In the genomic region with DNA sequence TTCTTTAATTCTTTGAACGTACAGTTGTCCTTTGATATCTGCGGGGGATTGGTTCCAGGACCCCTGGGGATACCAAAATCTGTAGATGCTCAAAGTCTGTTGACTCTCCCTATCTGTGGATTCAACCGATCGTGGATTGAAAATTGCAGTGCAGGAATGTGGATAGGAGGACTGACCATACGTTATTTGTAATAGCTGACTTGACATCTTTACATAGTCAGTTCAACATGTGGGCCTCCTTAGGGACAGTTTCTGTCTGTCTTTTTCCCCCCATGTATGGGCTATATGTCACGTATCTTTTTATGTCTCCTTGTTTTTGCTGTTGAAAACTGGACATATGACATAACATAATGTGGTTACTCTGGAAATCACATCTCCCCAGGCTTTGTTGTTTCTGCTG, we compare ENCODE assay signal across 25 cellular contexts.
DNase-seq lines count a peak whose midpoint lies in the region; ATAC-seq, FAIRE-seq and TF ChIP-seq lines count a peak whose summit lies in the region.
"Had no signal": no experiment of that assay in that cellular context is flagged by ENCODE, and none has a peak within 500 bp of the region (broad histone marks: within the 10 kb centered on the region; RNA-seq: fewer than 3 reads in every experiment).

No MANE protein-coding gene starts in this region.

- in situ Hi-C loops in HepG2 (cut with HindIII; ENCODE audit: extremely low pct_ligation_motif_present, low pct_unique_long_range_greater_than_20kb): no loop called here
- in situ Hi-C loops in IMR-90 (cut with MboI; ENCODE audit: low sequenced_read_pairs): no loop called here
- in situ Hi-C loops in K562 (cut with MboI): no loop called here

- H2BK120ac ChIP-seq in IMR-90 (ENCODE audit: low read depth, low read length): no peak overlapping the region

- H3K4me1 ChIP-seq in HepG2 (ENCODE audit: insufficient read depth, low read length) (peaks cover 21% of the 10 kb centered on the region), right lobe of liver (no peaks in the 10 kb centered on the region), IMR-90 (ENCODE audit: control insufficient read depth, insufficient read depth, low read length) (no peaks in the 10 kb centered on the region), K562 (replicated peaks in 1 of 2; ENCODE audit: control insufficient read depth in 2 of 2, insufficient read depth in 2 of 2, low read length in 2 of 2) (peaks cover 0 to 18% of the 10 kb centered on the region in 2 experiments; a peak in 4 of 5 replicates)
- H3K4me1 ChIP-seq: BE2C had no signal

- no peak overlapping the region for H4K5ac ChIP-seq in IMR-90 (ENCODE audit: low read depth, low read length)

- no peak overlapping the region for H3K14ac ChIP-seq in IMR-90 (replicated peaks; ENCODE audit: low read depth, low read length)

- TF ChIP-seq RAD21 in HepG2 (CRISPR knock-in tag; IDR thresholded peaks at IDR 0.05): no peak
- TF ChIP-seq RAD21 in IMR-90 (IDR thresholded peaks at IDR 0.05; ENCODE audit: low read length): no peak
- no peak for TF ChIP-seq RAD21 in K562 (CRISPR knock-in tag; conservative IDR thresholded peaks at IDR 0.05 in 1 of 2, IDR thresholded peaks at IDR 0.05 in 1 of 2)

- H4K91ac ChIP-seq in IMR-90 (ENCODE audit: insufficient read depth, low read depth, low read length): no peak overlapping the region

- CTCF ChIA-PET in HepG2 (lab: Yijun Ruan, JAX; ENCODE audit: low intra/inter-chr PET ratio, low total read pairs) (no interaction called here), IMR-90 (lab: Yijun Ruan, JAX) (interaction anchor here (0.6 kb wide), 1 partner anchor 190 kb away, joined by 3 read pairs; no protein-coding TSS in a partner anchor), K562 (lab: Yijun Ruan, JAX; ENCODE audit: low intra/inter-chr PET ratio) (no interaction called here)

- H2AFZ ChIP-seq in HepG2 (ENCODE audit: low read length) (no peak overlapping the region), IMR-90 (replicated peaks; ENCODE audit: low read length, poor library complexity) (no peak overlapping the region), K562 (ENCODE audit: low read depth, low read length) (no peak overlapping the region)

- no peak overlapping the region for H3K4me2 ChIP-seq in HepG2 (ENCODE audit: low read depth, low read length)
- H3K4me2 ChIP-seq in IMR-90 (ENCODE audit: low read depth, low read length): no peak overlapping the region
- no peak overlapping the region for H3K4me2 ChIP-seq in K562 (ENCODE audit: insufficient read depth, low read length)
- H3K4me2 ChIP-seq: BLaER1 had no signal

- H4K8ac ChIP-seq in IMR-90 (ENCODE audit: low read depth in 2 of 2, low read length in 2 of 2): no peak overlapping the region

- H3K18ac ChIP-seq in IMR-90 (ENCODE audit: low read depth, low read length): no peak overlapping the region

- H3K56ac ChIP-seq in IMR-90 (ENCODE audit: extremely low read depth, insufficient read depth, low read length): no peak overlapping the region

- no peak overlapping the region for H2AK5ac ChIP-seq in IMR-90 (ENCODE audit: low read depth, low read length)

- H3K27me3 ChIP-seq in HepG2 (ENCODE audit: control insufficient read depth in 1 of 2, insufficient read depth in 2 of 2, low read length in 2 of 2) (peaks cover 0 to 8% of the 10 kb centered on the region in 2 experiments; a peak in 1 of 5 replicates), right lobe of liver (no peaks in the 10 kb centered on the region), IMR-90 (ENCODE audit: control insufficient read depth, insufficient read depth, low read length) (peaks cover 10% of the 10 kb centered on the region), K562 (ENCODE audit: control insufficient read depth in 2 of 2, insufficient read depth in 2 of 2, low read length in 2 of 2) (no peaks in the 10 kb centered on the region; a peak in 1 of 5 replicates)
- H3K27me3 ChIP-seq: BE2C, BLaER1 had no signal

- H2BK5ac ChIP-seq in IMR-90 (ENCODE audit: low read depth, low read length, poor library complexity, severe bottlenecking): no peak overlapping the region

- H3K23ac ChIP-seq in IMR-90 (ENCODE audit: low read depth, low read length): no peak overlapping the region

- H4K20me1 ChIP-seq in HepG2 (ENCODE audit: insufficient read depth, low read length) (no peaks in the 10 kb centered on the region), IMR-90 (ENCODE audit: insufficient read depth, low read length) (no peaks in the 10 kb centered on the region), K562 (replicated peaks; ENCODE audit: control insufficient read depth, insufficient read depth, low read length) (no peaks in the 10 kb centered on the region)
- H4K20me1 ChIP-seq: BLaER1 had no signal

- H3K9ac ChIP-seq in HepG2 (ENCODE audit: insufficient read depth, low read depth, low read length): no peak overlapping the region
- H3K9ac ChIP-seq in IMR-90 (ENCODE audit: low read depth, low read length): no peak overlapping the region
- H3K9ac ChIP-seq in K562 (ENCODE audit: insufficient read depth in 1 of 2, low read depth in 2 of 2, low read length in 2 of 2): no peak overlapping the region
- H3K9ac ChIP-seq: BLaER1 had no signal

- no peaks in the 10 kb centered on the region for H3K9me1 ChIP-seq in IMR-90 (ENCODE audit: insufficient read depth, low read length)
- H3K9me1 ChIP-seq in K562 (ENCODE audit: control insufficient read depth, insufficient read depth, low read length): no peaks in the 10 kb centered on the region

- no peaks in the 10 kb centered on the region for H3K79me1 ChIP-seq in IMR-90 (ENCODE audit: low read depth in 1 of 2, low read length in 2 of 2)

- TF ChIP-seq EP300 in HepG2 (IDR thresholded peaks at IDR 0.05; ENCODE audit: low read depth in 2 of 2, low read length in 2 of 2) (no peak), HepG2 (CRISPR knock-in tag; IDR thresholded peaks at IDR 0.05; ENCODE audit: borderline replicate concordance) (no peak), K562 (IDR thresholded peaks at IDR 0.05; ENCODE audit: low read length) (no peak)

- H3K79me2 ChIP-seq in HepG2 (ENCODE audit: insufficient read depth, low read length): no peaks in the 10 kb centered on the region
- H3K79me2 ChIP-seq in K562 (ENCODE audit: control insufficient read depth, insufficient read depth, low read length): no peaks in the 10 kb centered on the region

- H3K36me3 ChIP-seq in HepG2 (replicated peaks in 1 of 2; ENCODE audit: control insufficient read depth in 1 of 2, insufficient read depth in 2 of 2, low read length in 2 of 2) (no peaks in the 10 kb centered on the region), right lobe of liver (no peaks in the 10 kb centered on the region), IMR-90 (ENCODE audit: control insufficient read depth, insufficient read depth, low read length) (no peaks in the 10 kb centered on the region), K562 (ENCODE audit: control insufficient read depth, insufficient read depth, low read length) (no peaks in the 10 kb centered on the region)
- H3K36me3 ChIP-seq: BE2C, BLaER1 had no signal

- TF ChIP-seq POLR2A in HepG2 (IDR thresholded peaks at IDR 0.05; ENCODE audit: insufficient read depth in 1 of 2, low read depth in 2 of 2, low read length in 2 of 2) (no peak), right lobe of liver (IDR thresholded peaks at IDR 0.05) (no peak), IMR-90 (IDR thresholded peaks at IDR 0.05; ENCODE audit: low read depth, low read length) (no peak), K562 (conservative IDR thresholded peaks at IDR 0.05) (no peak)

- H3K4me3 ChIP-seq in HepG2 (replicated peaks in 1 of 3; ENCODE audit: insufficient read depth in 1 of 3, low read depth in 2 of 3, low read length in 3 of 3) (no peak overlapping the region), right lobe of liver (no peak overlapping the region), IMR-90 (ENCODE audit: insufficient read depth, low read depth, low read length) (no peak overlapping the region), K562 (no peak overlapping the region)
- H3K4me3 ChIP-seq: BLaER1, GM12878 had no signal

- intact Hi-C loops in HepG2 (cut with micrococcal nuclease; ENCODE audit: unreplicated experiment): no loop called here
- intact Hi-C loops in right lobe of liver (cut with DNase I): no loop called here
- intact Hi-C loops in IMR-90 (cut with micrococcal nuclease): no loop called here
- intact Hi-C loops in K562 (cut with micrococcal nuclease): no loop called here

- BruUV-seq in HepG2 (replicated peaks; lab: Mats Ljungman, UMichigan) (no TSS peak), IMR-90 (replicated peaks; lab: Mats Ljungman, UMichigan) (no TSS peak), K562 (replicated peaks; lab: Mats Ljungman, UMichigan) (no TSS peak)

- no peak overlapping the region for H2BK20ac ChIP-seq in IMR-90 (ENCODE audit: low read depth, low read length)

- no peak for TF ChIP-seq CTCF in HepG2 (CRISPR knock-in tag; IDR thresholded peaks at IDR 0.05)
- TF ChIP-seq CTCF in right lobe of liver (IDR thresholded peaks at IDR 0.05): no peak
- TF ChIP-seq CTCF in IMR-90 (conservative IDR thresholded peaks at IDR 0.05; ENCODE audit: low read depth, low read length): no peak
- TF ChIP-seq CTCF in K562 (IDR thresholded peaks at IDR 0.05 in 2 of 3, conservative IDR thresholded peaks at IDR 0.05 in 1 of 3; ENCODE audit: insufficient read depth in 2 of 3, low read depth in 1 of 3, low read length in 3 of 3): no peak

- H3K4ac ChIP-seq in IMR-90 (ENCODE audit: low read depth, low read length): no peak overlapping the region

- no peak overlapping the region for H2AK9ac ChIP-seq in IMR-90 (replicated peaks; ENCODE audit: low read depth, low read length, poor library complexity)

- FAIRE-seq in HepG2 (lab: Jason Lieb, UNC) (no peak), K562 (lab: Jason Lieb, UNC) (no peak)
- FAIRE-seq: GM12878, GM12892, GM18507 had no signal

- dilution Hi-C loops in IMR-90 (cut with HindIII; ENCODE audit: low sequenced_read_pairs, unreplicated experiment): no loop called here

- no peak overlapping the region for H2BK15ac ChIP-seq in IMR-90 (ENCODE audit: low read depth, low read length)

- no peak for ATAC-seq in HepG2
- no peak for ATAC-seq in right lobe of liver
- ATAC-seq in IMR-90 (ENCODE audit: low read depth): no peak
- ATAC-seq in K562: no peak
- ATAC-seq: GM12878 had no signal

- DNase-seq in HepG2 (ENCODE audit: low spot score): no peak
- DNase-seq in right lobe of liver: no peak
- no peak for DNase-seq in IMR-90
- DNase-seq in K562 (ENCODE audit: extremely low read depth in 1 of 4, low spot score in 3 of 4): no peak
- DNase-seq in dedifferentiated amniotic fluid mesenchymal stem cell (ENCODE audit: extremely low spot score): no peak
- DNase-seq in SIG-M5 treated with dmso at 0.1 percent for 504 hours (lab: John Stamatoyannopoulos, UW; ENCODE audit: unreplicated experiment): no peak
- DNase-seq: ACHN; BE2C; C1 segment of cervical spinal cord; CD4-positive, alpha-beta memory T cell; CD4-positive, CD25-positive, alpha-beta regulatory T cell; CD8-positive, alpha-beta memory T cell; COR-L47; DMS 273 treated with DMSO at 0.1 percent for 48 hours; DMS153; DMS53; DMS79; DND-41; EL; GDM1 had no signal

- POLR2A ChIA-PET in HepG2 (lab: Yijun Ruan, JAX) (interaction anchor here (0.7 kb wide), 1 partner anchor 211 kb away, joined by 3 read pairs; no protein-coding TSS in a partner anchor), IMR-90 (lab: Charles Lee; ENCODE audit: unreplicated experiment) (no interaction called here), K562 (lab: Yijun Ruan, JAX) (interaction anchor here (0.5 to 1.3 kb wide), 3 partner anchors 9 to 500 kb away, joined by 3 to 4 read pairs (median 3); no protein-coding TSS in a partner anchor)

- WGBS in HepG2 (ENCODE audit: low lambda C conversion rate): 27% methylated on average over 6 of the region's 6 CpGs
- WGBS in right lobe of liver (ENCODE audit: insufficient coverage, low coverage, low lambda C conversion rate, missing lambda C conversion rate): 64% methylated on average over 6 of the region's 6 CpGs
- whole genome bisulfite sequencing in IMR-90 (ENCODE audit: extremely low coverage in 2 of 2, insufficient read length in 1 of 2), 2 experiments: 81% methylated on average over 2 of the region's 6 CpGs; no CpG with 5 or more reads in 1 of the 2 experiments
- WGBS in K562 (ENCODE audit: insufficient coverage, low coverage, missing lambda C conversion rate): 24% methylated on average over 6 of the region's 6 CpGs

- H3K27ac ChIP-seq in HepG2 (ENCODE audit: extremely low read length, insufficient read depth, low read length) (no peak overlapping the region), right lobe of liver (no peak overlapping the region), IMR-90 (ENCODE audit: insufficient read depth, low read length) (no peak overlapping the region), K562 (ENCODE audit: extremely low read depth, low read depth, low read length) (no peak overlapping the region)
- H3K27ac ChIP-seq: 22Rv1, BLaER1 had no signal

- no peaks in the 10 kb centered on the region for H3K9me3 ChIP-seq in HepG2 (ENCODE audit: low read length)
- no peaks in the 10 kb centered on the region for H3K9me3 ChIP-seq in right lobe of liver
- peaks cover 2% of the 10 kb centered on the region; the same call in 1 of the 2 replicates for H3K9me3 ChIP-seq in IMR-90 (ENCODE audit: control insufficient read depth, insufficient read depth, low read length)
- H3K9me3 ChIP-seq in K562 (replicated peaks; ENCODE audit: control insufficient read depth, insufficient read depth, low read depth, low read length): no peaks in the 10 kb centered on the region
- H3K9me3 ChIP-seq: BE2C had no signal
